In the genomic region with DNA sequence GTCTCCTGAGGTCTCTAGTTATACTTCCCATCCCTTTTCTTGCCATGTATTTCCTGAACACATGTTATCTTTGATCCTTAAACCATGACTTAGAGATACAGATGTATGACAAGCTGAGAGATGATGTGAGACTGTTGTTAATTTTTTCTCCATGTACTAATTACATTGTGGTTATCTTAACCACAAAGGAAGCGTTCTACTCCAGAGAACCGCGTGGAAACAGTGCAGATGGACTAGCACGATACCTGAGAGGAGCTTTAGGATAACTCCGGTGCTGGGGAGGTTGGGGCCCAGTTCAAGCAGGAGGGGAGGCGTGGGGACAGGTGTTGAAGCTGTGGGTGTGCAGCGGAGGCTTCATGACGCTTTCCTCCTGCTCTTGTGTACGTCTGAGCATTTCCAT, we compare ENCODE assay signal across 20 cellular contexts. TPM values are rescaled to one million over a fixed set of nuclear protein-coding genes. Genes with fewer than 3 reads are reported as not detected.
DNase-seq lines count a peak whose midpoint lies in the region; ATAC-seq and TF ChIP-seq lines count a peak whose summit lies in the region.
"Had no signal": no experiment of that assay in that cellular context is flagged by ENCODE, and none has a peak within 500 bp of the region (broad histone marks: within the 10 kb centered on the region; RNA-seq: fewer than 3 reads in every experiment).

No MANE protein-coding gene starts in this region.

- no peaks in the 10 kb centered on the region for H3K27me3 ChIP-seq in SJCRH30
- H3K27me3 ChIP-seq: dorsolateral prefrontal cortex, gastroesophageal sphincter, neural progenitor cell had no signal

- H3K4me1 Mint-ChIP-seq in CD14-positive monocyte, result no peaks in the 10 kb centered on the region
- peaks cover 7% of the 10 kb centered on the region for H3K4me1 Mint-ChIP-seq in activated naive CD8-positive, alpha-beta T cell treated with anti-CD3 and anti-CD28 coated beads, Interleukin-2, amount 50 U/mL, for 24 hours

- 0 out of 2 replicates have a peak overlapping the region, but pooled peaks have one; percentile 7 for H3K4me3 ChIP-seq in Jurkat, Clone E6-1 (ENCODE audit: low read length)
- H3K4me3 ChIP-seq in SJCRH30, result no peak overlapping the region
- H3K4me3 ChIP-seq: dorsolateral prefrontal cortex, gastroesophageal sphincter, MG63, neural progenitor cell, thoracic aorta had no signal

- H3K9me3 Mint-ChIP-seq in CD14-positive monocyte, result peaks cover 0 to 1% (median 0%) of the 10 kb centered on the region in 7 donors
- no peaks in the 10 kb centered on the region for H3K9me3 Mint-ChIP-seq in activated naive CD8-positive, alpha-beta T cell treated with anti-CD3 and anti-CD28 coated beads, Interleukin-2, amount 50 U/mL, for 24 hours
- H3K9me3 Mint-ChIP-seq: activated B cell treated with CpG ODN at 0.5 μM for 24 hours, neural progenitor cell had no signal

- no peaks in the 10 kb centered on the region for H3K9me3 ChIP-seq in SJCRH30 (replicated peaks)
- H3K9me3 ChIP-seq: gastroesophageal sphincter, MG63, thoracic aorta had no signal

- H3K4me3 Mint-ChIP-seq in CD14-positive monocyte, result no peak overlapping the region
- H3K4me3 Mint-ChIP-seq in activated naive CD8-positive, alpha-beta T cell treated with anti-CD3 and anti-CD28 coated beads, Interleukin-2, amount 50 U/mL, for 24 hours, result no peak overlapping the region
- H3K4me3 Mint-ChIP-seq: activated B cell treated with CpG ODN at 0.5 μM for 24 hours, neural progenitor cell had no signal

- no peaks in the 10 kb centered on the region for H3K36me3 Mint-ChIP-seq in CD14-positive monocyte
- H3K36me3 Mint-ChIP-seq in activated naive CD8-positive, alpha-beta T cell treated with anti-CD3 and anti-CD28 coated beads, Interleukin-2, amount 50 U/mL, for 24 hours (ENCODE audit: low read depth), result no peaks in the 10 kb centered on the region

- peak; percentile 72 for DNase-seq in CMK (ENCODE audit: low read depth)
- DNase-seq in Jurkat, Clone E6-1 (ENCODE audit: low read depth, low spot score), result peak; percentile 83
- DNase-seq in SJCRH30, result peak; percentile 47 to 64
- DNase-seq in kidney tubule cell (ENCODE audit: low spot score), result peak; percentile 17
- no peak for DNase-seq in CD14-positive monocyte (ENCODE audit: low spot score)
- DNase-seq in NCI-H526 (lab: John Stamatoyannopoulos, UW), result no peak
- DNase-seq in activated naive CD8-positive, alpha-beta T cell treated with anti-CD3 and anti-CD28 coated beads, Interleukin-2, amount 50 U/mL, for 24 hours, result no peak
- no peak for DNase-seq in NCI-H1436 (lab: John Stamatoyannopoulos, UW)
- DNase-seq: activated B cell treated with CpG ODN at 0.5 μM for 24 hours, amygdala, caudate nucleus, dorsolateral prefrontal cortex, erythroblast, GOT3, MG63, NCI-H2029 treated with DMSO at 0.1 percent for 48 hours, RPMI8226 had no signal

- no peaks in the 10 kb centered on the region; the same call in 1 of the 2 replicates for H3K36me3 ChIP-seq in SJCRH30
- H3K36me3 ChIP-seq: gastroesophageal sphincter, MG63, neural progenitor cell, thoracic aorta had no signal

- H3K4me1 ChIP-seq in SJCRH30, result peaks cover 48% of the 10 kb centered on the region

- H3K27me3 Mint-ChIP-seq in CD14-positive monocyte (ENCODE audit: low read depth in 3 of 3), result peaks cover 2 to 9% (median 8%) of the 10 kb centered on the region in 3 donors
- H3K27me3 Mint-ChIP-seq in activated naive CD8-positive, alpha-beta T cell treated with anti-CD3 and anti-CD28 coated beads, Interleukin-2, amount 50 U/mL, for 24 hours, result no peaks in the 10 kb centered on the region

- TF ChIP-seq CTCF in CD14-positive monocyte (IDR thresholded peaks at IDR 0.05), result no peak

- no peak overlapping the region for H3K27ac Mint-ChIP-seq in CD14-positive monocyte
- no peak overlapping the region for H3K27ac Mint-ChIP-seq in activated naive CD8-positive, alpha-beta T cell treated with anti-CD3 and anti-CD28 coated beads, Interleukin-2, amount 50 U/mL, for 24 hours
- H3K27ac Mint-ChIP-seq: activated B cell treated with CpG ODN at 0.5 μM for 24 hours, neural progenitor cell had no signal

- H3K27ac ChIP-seq in SJCRH30, result peak overlapping the region; percentile 97
- H3K27ac ChIP-seq: dorsolateral prefrontal cortex, gastroesophageal sphincter, neural progenitor cell, thoracic aorta had no signal

- ATAC-seq in activated naive CD8-positive, alpha-beta T cell treated with anti-CD3 and anti-CD28 coated beads, Interleukin-2, amount 50 U/mL, for 24 hours, result no peak
- ATAC-seq: gastroesophageal sphincter had no signal

- intact Hi-C loops in CD14-positive monocyte (cut with micrococcal nuclease), result no loop called here

RNA-seq across cellular contexts. Expression of gene PDE9A, which starts 17.5 kb away (rescaled TPM):
- polyA plus RNA-seq in Jurkat, Clone E6-1 (2012; ENCODE audit: insufficient read depth, insufficient read length), result 10.5 TPM
- 14.8 and 14.9 TPM in 2 replicates for total RNA-seq in SJCRH30 (2014; rRNA removed; shearing (Covaris generic))
- polyA plus RNA-seq in CD14-positive monocyte, result under 1 TPM in 1 of 2 donors, not detected in 1; 0.05 TPM

Comparison
In these comparisons a context has a peak if more than half of its experiments do, and no peak if none do; other contexts are left out.
1. DNase-seq: peak in CMK (single experiment), Jurkat, Clone E6-1 (single experiment), SJCRH30 (2 of 2) and kidney tubule cell (single experiment); none in CD14-positive monocyte (single experiment), NCI-H526 (0 of 2), activated naive CD8-positive, alpha-beta T cell treated with anti-CD3 and anti-CD28 coated beads, Interleukin-2, amount 50 U/mL, for 24 hours (single experiment) and NCI-H1436 (single experiment).